8 cellular contexts compared by ENCODE assay signal in the genomic region with DNA sequence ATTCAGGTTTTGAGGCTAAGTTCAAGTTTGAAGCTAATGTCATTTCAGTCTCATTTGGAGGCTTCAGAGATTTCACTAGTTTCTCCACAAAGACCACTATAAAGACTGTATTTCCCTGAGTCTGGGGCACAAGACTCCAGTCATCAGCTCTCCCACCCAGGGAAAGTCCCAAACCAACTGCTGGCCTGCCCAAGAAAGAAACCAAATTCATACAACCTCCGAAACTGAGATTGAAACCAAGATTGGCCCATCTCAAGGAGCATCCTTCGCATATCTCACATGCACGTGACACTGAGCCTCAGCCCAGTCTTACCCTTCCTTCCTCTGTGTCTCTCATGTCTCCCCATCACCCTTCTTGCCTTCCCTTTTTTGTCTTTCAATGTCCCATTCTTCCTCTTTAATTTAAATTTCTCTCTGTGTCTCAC. TPM values are rescaled to one million over a fixed set of nuclear protein-coding genes. Genes with fewer than 3 reads are reported as not detected.
A peak's percentile ranks its signal among the peaks of the same experiment; 100 is the strongest.
DNase-seq lines count a peak whose midpoint lies in the region; ATAC-seq and TF ChIP-seq lines count a peak whose summit lies in the region.

No MANE protein-coding gene starts in this region.

- no peaks in the 10 kb centered on the region for H3K36me3 ChIP-seq in SK-N-SH (replicated peaks in 1 of 2; ENCODE audit: control insufficient read depth in 1 of 2, insufficient read depth in 2 of 2, low read length in 1 of 2)

- H3K9ac ChIP-seq in SK-N-SH: no peak overlapping the region

- no peaks in the 10 kb centered on the region for H4K20me1 ChIP-seq in SK-N-SH (ENCODE audit: insufficient read depth)

- no peaks in the 10 kb centered on the region; the same call in 1 of the 2 replicates for H3K9me3 ChIP-seq in SK-N-SH

- no peak overlapping the region for H3K4me2 ChIP-seq in SK-N-SH

- DNase-seq in activated naive CD4-positive, alpha-beta T cell treated with Interleukin-2 at 50 U/mL for 16 hours: peak; percentile 78
- DNase-seq in activated naive CD4-positive, alpha-beta T cell (lab: John Stamatoyannopoulos, UW): no peak
- DNase-seq in activated CD4-positive, CD25-positive, alpha-beta regulatory T cell treated with anti-CD3 and anti-CD28 coated beads, Interleukin-2, amount 50 U/mL, for 16 hours (ENCODE audit: low read depth, low spot score): peak; percentile 61
- peak in 8 of 10 donors; percentile 62 to 73 (median 66) for DNase-seq in naive thymus-derived CD8-positive, alpha-beta T cell
- no peak for DNase-seq in SK-N-SH
- no peak for DNase-seq in NCI-H446 (lab: John Stamatoyannopoulos, UW)
- no peak for DNase-seq in glomerular visceral epithelial cell (ENCODE audit: extremely low spot score)

- TF ChIP-seq EP300 in SK-N-SH (IDR thresholded peaks at IDR 0.05; ENCODE audit: borderline replicate concordance in 1 of 2, low read depth in 1 of 2, low read length in 1 of 2): no peak

- no peaks in the 10 kb centered on the region for H3K9me3 Mint-ChIP-seq in naive thymus-derived CD8-positive, alpha-beta T cell

- CTCF ChIA-PET in SK-N-SH (lab: Yijun Ruan, JAX): interaction anchor here (1.4 to 5.4 kb wide), 4 partner anchors 12 to 30 kb away, joined by 6 to 22 read pairs (median 12); a partner anchor contains a TSS

- WGBS in SK-N-SH (ENCODE audit: low lambda C conversion rate): 90% methylated on average over 3 of the region's 3 CpGs

- H2AFZ ChIP-seq in SK-N-SH (ENCODE audit: low read depth): no peak overlapping the region

- peak overlapping the region; percentile 16 to 71 (median 62) for H3K4me3 Mint-ChIP-seq in naive thymus-derived CD8-positive, alpha-beta T cell

- H3K4me1 ChIP-seq in SK-N-SH (ENCODE audit: control insufficient read depth in 1 of 2, insufficient read depth in 2 of 2, low read depth in 1 of 2, low read length in 1 of 2): no peaks in the 10 kb centered on the region

- H3K4me1 Mint-ChIP-seq in naive thymus-derived CD8-positive, alpha-beta T cell: peaks cover 44 to 83% (median 77%) of the 10 kb centered on the region in 4 donors

- H3K27me3 Mint-ChIP-seq in naive thymus-derived CD8-positive, alpha-beta T cell: no peaks in the 10 kb centered on the region

- H3K27ac ChIP-seq in SK-N-SH (ENCODE audit: low read depth in 2 of 2, low read length in 1 of 2): no peak overlapping the region

- no peaks in the 10 kb centered on the region for H3K79me2 ChIP-seq in SK-N-SH (ENCODE audit: insufficient read depth)

- H3F3A ChIP-seq in SK-N-SH (replicated peaks; ENCODE audit: insufficient read depth): peaks cover 7% of the 10 kb centered on the region

- peak overlapping the region; percentile 88 to 98 (median 93) for H3K27ac Mint-ChIP-seq in naive thymus-derived CD8-positive, alpha-beta T cell

- POLR2A ChIA-PET in naive thymus-derived CD8-positive, alpha-beta T cell (lab: Charles Lee): interaction anchor here (0.6 to 38.0 kb wide), 9 partner anchors 3 to 1239 kb away, joined by 3 to 1584 read pairs (median 4); a partner anchor contains a TSS
- POLR2A ChIA-PET in SK-N-SH (lab: Yijun Ruan, JAX): no interaction called here

- peaks cover 0 to 32% (median 11%) of the 10 kb centered on the region in 3 donors for H3K36me3 Mint-ChIP-seq in naive thymus-derived CD8-positive, alpha-beta T cell

- ATAC-seq in HG03095 (IDR thresholded peaks at IDR 0.05; ENCODE audit: unreplicated experiment): peak; percentile 39
- peak; percentile 54 to 69 for ATAC-seq in naive thymus-derived CD8-positive, alpha-beta T cell

- no peaks in the 10 kb centered on the region for H3K9me2 ChIP-seq in SK-N-SH

- no peak for TF ChIP-seq CTCF in SK-N-SH (IDR thresholded peaks at IDR 0.05)

- H3K4me3 ChIP-seq in SK-N-SH (ENCODE audit: low read depth in 2 of 2, low read length in 1 of 2): no peak overlapping the region

- no peaks in the 10 kb centered on the region for H3K27me3 ChIP-seq in SK-N-SH (ENCODE audit: insufficient read depth)

- TF ChIP-seq RAD21 in SK-N-SH (IDR thresholded peaks at IDR 0.05; ENCODE audit: low read length): no peak

TF ChIP-seq in SK-N-SH, 30 proteins besides CTCF, POLR2A, EP300 and RAD21:
- TF ChIP-seq TCF12 (IDR thresholded peaks at IDR 0.05) (no peak), MXI1 (IDR thresholded peaks at IDR 0.05; ENCODE audit: low read depth, low read length) (no peak), GABPA (IDR thresholded peaks at IDR 0.05; ENCODE audit: low read depth) (no peak)
- TF ChIP-seq, protein P1, sequence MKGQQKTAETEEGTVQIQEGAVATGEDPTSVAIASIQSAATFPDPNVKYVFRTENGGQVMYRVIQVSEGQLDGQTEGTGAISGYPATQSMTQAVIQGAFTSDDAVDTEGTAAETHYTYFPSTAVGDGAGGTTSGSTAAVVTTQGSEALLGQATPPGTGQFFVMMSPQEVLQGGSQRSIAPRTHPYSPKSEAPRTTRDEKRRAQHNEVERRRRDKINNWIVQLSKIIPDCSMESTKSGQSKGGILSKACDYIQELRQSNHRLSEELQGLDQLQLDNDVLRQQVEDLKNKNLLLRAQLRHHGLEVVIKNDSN (IDR thresholded peaks at IDR 0.05; ENCODE audit: borderline replicate concordance, low read depth): no peak
TF ChIP-seq in SK-N-SH: peak in this region for 0.

RNA-seq across cellular contexts. Expression of a gene that starts 3.5 kb away (rescaled TPM):
- 10 to 100 TPM; 14.3 to 16.2 TPM for total RNA-seq in naive thymus-derived CD8-positive, alpha-beta T cell
- polyA plus RNA-seq in naive thymus-derived CD8-positive, alpha-beta T cell: 10 to 100 TPM; 11.0 to 40.1 (median 29.9) TPM
- not detected in 2 replicates for polyA plus RNA-seq in SK-N-SH (2012; rRNA removed)
- 0.03 TPM in 1 of 2 replicates, not detected in the other for polyA plus RNA-seq in SK-N-SH (2012; cell fraction: cytosol; rRNA removed)
- 0.06 and 0.07 TPM in 2 replicates for polyA plus RNA-seq in SK-N-SH (2012; cell fraction: nucleus; rRNA removed)

RNA-seq across cellular contexts. Expression of a gene that starts 6.8 kb away (rescaled TPM):
- total RNA-seq in naive thymus-derived CD8-positive, alpha-beta T cell: 1 to 10 TPM; 2.1 to 2.3 TPM
- polyA plus RNA-seq in naive thymus-derived CD8-positive, alpha-beta T cell: under 1 TPM; 0.11 to 0.53 (median 0.37) TPM
- not detected in 2 replicates for polyA plus RNA-seq in SK-N-SH (2012; rRNA removed)
- not detected in 2 replicates for polyA plus RNA-seq in SK-N-SH (2012; cell fraction: cytosol; rRNA removed)
- polyA plus RNA-seq in SK-N-SH (2012; cell fraction: nucleus; rRNA removed): not detected in 2 replicates

RNA-seq across cellular contexts. Expression of a gene that starts 13.7 kb away (rescaled TPM):
- total RNA-seq in naive thymus-derived CD8-positive, alpha-beta T cell: 100 to 1,000 TPM; 450 to 469 TPM
- polyA plus RNA-seq in naive thymus-derived CD8-positive, alpha-beta T cell: 1,000 to 10,000 TPM in 2 of 3 donors, 100 to 1,000 TPM in 1; 707 to 1,760 (median 1,173) TPM
- polyA plus RNA-seq in SK-N-SH (2012; rRNA removed): 0.10 and 0.16 TPM in 2 replicates
- 0.16 and 0.21 TPM in 2 replicates for polyA plus RNA-seq in SK-N-SH (2012; cell fraction: cytosol; rRNA removed)
- 0.18 and 0.22 TPM in 2 replicates for polyA plus RNA-seq in SK-N-SH (2012; cell fraction: nucleus; rRNA removed)

RNA-seq across cellular contexts. Expression of a gene that starts 17.5 kb away (rescaled TPM):
- total RNA-seq in naive thymus-derived CD8-positive, alpha-beta T cell: 10 to 100 TPM; 13.7 to 19.1 TPM
- 10 to 100 TPM; 13.4 to 18.0 (median 15.0) TPM for polyA plus RNA-seq in naive thymus-derived CD8-positive, alpha-beta T cell
- not detected in 2 replicates for polyA plus RNA-seq in SK-N-SH (2012; rRNA removed)
- polyA plus RNA-seq in SK-N-SH (2012; cell fraction: cytosol; rRNA removed): not detected in 2 replicates
- 0.13 and 0.23 TPM in 2 replicates for polyA plus RNA-seq in SK-N-SH (2012; cell fraction: nucleus; rRNA removed)

RNA-seq across cellular contexts. Expression of a gene that starts 21.1 kb away (rescaled TPM):
- total RNA-seq in naive thymus-derived CD8-positive, alpha-beta T cell: 10 to 100 TPM; 14.1 to 15.2 TPM
- polyA plus RNA-seq in naive thymus-derived CD8-positive, alpha-beta T cell: 10 to 100 TPM in 1 of 3 donors, 1 to 10 TPM in 2; 8.4 to 10.0 (median 8.5) TPM
- 14.6 and 17.1 TPM in 2 replicates for polyA plus RNA-seq in SK-N-SH (2012; rRNA removed)
- 11.8 and 14.3 TPM in 2 replicates for polyA plus RNA-seq in SK-N-SH (2012; cell fraction: cytosol; rRNA removed)
- 20.8 and 29.3 TPM in 2 replicates for polyA plus RNA-seq in SK-N-SH (2012; cell fraction: nucleus; rRNA removed)

Comparison
In these comparisons a context has a peak if more than half of its experiments do, and no peak if none do; other contexts are left out.
1. DNase-seq: peak in activated naive CD4-positive, alpha-beta T cell treated with Interleukin-2 at 50 U/mL for 16 hours (single experiment), activated CD4-positive, CD25-positive, alpha-beta regulatory T cell treated with anti-CD3 and anti-CD28 coated beads, Interleukin-2, amount 50 U/mL, for 16 hours (single experiment) and naive thymus-derived CD8-positive, alpha-beta T cell (8 of 10); none in activated naive CD4-positive, alpha-beta T cell (0 of 4), SK-N-SH (single experiment), NCI-H446 (0 of 2) and glomerular visceral epithelial cell (single experiment).
2. RNA of a gene that starts 3.5 kb away (polyA plus RNA-seq): 11.0 to 40.1 TPM in naive thymus-derived CD8-positive, alpha-beta T cell; 0.03 to 0.07 TPM in SK-N-SH; every median in the first group is over 10 times any median in the second.
3. RNA of a gene that starts 13.7 kb away (polyA plus RNA-seq): 707 to 1,760 TPM in naive thymus-derived CD8-positive, alpha-beta T cell; 0.10 to 0.22 TPM in SK-N-SH; every median in the first group is over 100 times any median in the second.